In the genomic region with DNA sequence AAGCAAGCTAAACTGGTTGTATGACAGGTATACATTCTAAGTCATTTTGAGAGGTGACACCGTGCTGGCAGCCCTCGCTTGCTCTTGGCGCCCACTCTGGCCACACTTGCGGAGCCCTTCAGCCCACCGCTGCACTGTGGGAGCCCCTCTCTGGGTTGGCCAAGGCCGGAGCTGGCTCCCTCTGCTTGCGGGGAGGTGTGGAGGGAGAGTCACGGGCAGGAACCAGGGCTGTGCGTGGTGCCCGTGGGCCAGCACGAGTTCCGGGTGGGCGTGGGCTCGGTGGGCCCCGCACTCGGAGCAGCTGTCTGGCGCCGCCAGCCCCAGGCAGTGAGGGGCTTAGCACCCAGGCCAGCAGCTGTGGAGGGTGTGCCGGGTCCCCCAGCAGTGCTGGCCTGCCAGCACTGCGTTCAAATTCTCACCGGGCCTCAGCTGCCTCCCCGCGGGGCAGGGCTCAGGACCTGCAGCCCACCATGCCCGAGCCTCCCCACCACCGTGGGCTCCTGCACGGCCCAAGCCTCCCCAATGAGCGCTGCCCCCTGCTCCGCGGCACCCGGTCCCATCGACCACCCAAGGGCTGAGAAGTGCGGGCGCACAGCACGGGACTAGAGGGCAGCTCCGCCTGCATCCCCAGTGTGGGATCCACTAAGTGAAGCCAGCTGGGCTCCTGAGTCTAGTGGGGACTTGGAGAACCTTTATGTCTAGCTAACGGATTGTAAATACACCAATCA, we compare ENCODE assay signal across 1 cellular context.
TF ChIP-seq lines count a peak whose summit lies in the region.

No MANE protein-coding gene starts in this region.

TF ChIP-seq in HEK293, 187 proteins besides CTCF, POLR2A, EP300 and RAD21:
- 0 out of 2 replicates have a peak, but pooled peaks have one; percentile 43 for TF ChIP-seq ZNF350 (tag by site-specific recombination; IDR thresholded peaks at IDR 0.05)
- TF ChIP-seq ZNF202 (tag by site-specific recombination; IDR thresholded peaks at IDR 0.05; ENCODE audit: borderline replicate concordance), result 0 out of 2 replicates have a peak, but pooled peaks have one; percentile 70
- peak; percentile 83 for TF ChIP-seq ZNF626 (tag by site-specific recombination; IDR thresholded peaks at IDR 0.05)
- peak; percentile 60 for TF ChIP-seq ZNF529 (tag by site-specific recombination; IDR thresholded peaks at IDR 0.05; ENCODE audit: insufficient replicate concordance)
TF ChIP-seq in HEK293: peak in this region for 4; not testable (repeated sequence) for 183.
